19 cellular contexts compared by ENCODE assay signal in genomic region chr5:76488969-76489368, GRCh38.
DNase-seq lines count a peak whose midpoint lies in the region; ATAC-seq, FAIRE-seq and TF ChIP-seq lines count a peak whose summit lies in the region.
"Had no signal": no experiment of that assay in that cellular context is flagged by ENCODE, and none has a peak within 500 bp of the region (broad histone marks: within the 10 kb centered on the region; RNA-seq: fewer than 3 reads in every experiment).

No MANE protein-coding gene starts in this region.

- no peak for FAIRE-seq in GM19239 (lab: Jason Lieb, UNC)
- FAIRE-seq: A204.1, GM12891 had no signal

- no peaks in the 10 kb centered on the region for H3K9me3 Mint-ChIP-seq in Caco-2 (ENCODE audit: unreplicated experiment)
- no peaks in the 10 kb centered on the region for H3K9me3 Mint-ChIP-seq in effector memory CD8-positive, alpha-beta T cell
- H3K9me3 Mint-ChIP-seq: CD4-positive, alpha-beta memory T cell had no signal

- TF ChIP-seq POLR2A in IMR-90 (IDR thresholded peaks at IDR 0.05; ENCODE audit: low read depth, low read length) = no peak

- H3K27ac ChIP-seq in IMR-90 (ENCODE audit: insufficient read depth, low read length) (no peak overlapping the region), mesendoderm (ENCODE audit: low read depth, low read length) (no peak overlapping the region), lower lobe of right lung (no peak overlapping the region)

- no peak overlapping the region for H3K4ac ChIP-seq in IMR-90 (ENCODE audit: low read depth, low read length)
- H3K4ac ChIP-seq in mesendoderm (ENCODE audit: low read depth, low read length) = no peak overlapping the region

- no peak for DNase-seq in Caco-2
- DNase-seq in IMR-90 = no peak
- DNase-seq in effector memory CD8-positive, alpha-beta T cell = no peak
- no peak for DNase-seq in mesendoderm
- no peak for DNase-seq in GM19239 (ENCODE audit: insufficient read length, low spot score)
- no peak for DNase-seq in lower lobe of right lung
- DNase-seq: Calu3; CD4-positive, alpha-beta memory T cell; DMS53; EL; NCI-H1417 treated with DMSO at 0.1 percent for 48 hours; NCI-H2029; NCI-H2171; NCI-H446 treated with DMSO at 0.1 percent for 48 hours; Right ventricle myocardium superior had no signal

- H2AFZ ChIP-seq in IMR-90 (replicated peaks; ENCODE audit: low read length, poor library complexity) = peak overlapping the region; percentile 57

- intact Hi-C loops in Caco-2 (cut with micrococcal nuclease; ENCODE audit: unreplicated experiment) = no loop called here
- intact Hi-C loops in IMR-90 (cut with micrococcal nuclease) = no loop called here
- intact Hi-C loops in lower lobe of right lung (cut with DNase I) = no loop called here

- H3K27ac Mint-ChIP-seq in Caco-2 (ENCODE audit: unreplicated experiment) = peak overlapping the region; percentile 66
- peak overlapping the region; percentile 14 to 83 for H3K27ac Mint-ChIP-seq in effector memory CD8-positive, alpha-beta T cell

- H2AK9ac ChIP-seq in IMR-90 (replicated peaks; ENCODE audit: low read depth, low read length, poor library complexity) = no peak overlapping the region

- BruUV-seq in Caco-2 (replicated peaks; lab: Mats Ljungman, UMichigan) = no TSS peak
- BruUV-seq in IMR-90 (replicated peaks; lab: Mats Ljungman, UMichigan) = no TSS peak

- no peaks in the 10 kb centered on the region for H3K79me1 ChIP-seq in IMR-90 (ENCODE audit: low read depth in 1 of 2, low read length in 2 of 2)
- peaks cover 2% of the 10 kb centered on the region for H3K79me1 ChIP-seq in mesendoderm (ENCODE audit: low read length)

- H3K9ac ChIP-seq in IMR-90 (ENCODE audit: low read depth, low read length) = no peak overlapping the region
- no peak overlapping the region for H3K9ac ChIP-seq in mesendoderm (ENCODE audit: low read length)

- H4K8ac ChIP-seq in IMR-90 (ENCODE audit: low read depth in 2 of 2, low read length in 2 of 2) (no peak overlapping the region), mesendoderm (ENCODE audit: low read depth, low read length) (no peak overlapping the region)

- no peak for TF ChIP-seq RAD21 in IMR-90 (IDR thresholded peaks at IDR 0.05; ENCODE audit: low read length)

- H3K27me3 Mint-ChIP-seq in Caco-2 (ENCODE audit: insufficient read depth, unreplicated experiment) = no peaks in the 10 kb centered on the region
- no peaks in the 10 kb centered on the region for H3K27me3 Mint-ChIP-seq in effector memory CD8-positive, alpha-beta T cell
- H3K27me3 Mint-ChIP-seq: CD4-positive, alpha-beta memory T cell had no signal

- CTCF ChIA-PET in Caco-2 (lab: Charles Lee) (no interaction called here), IMR-90 (lab: Yijun Ruan, JAX) (no interaction called here)

- H3K18ac ChIP-seq in IMR-90 (ENCODE audit: low read depth, low read length) = no peak overlapping the region
- H3K18ac ChIP-seq in mesendoderm (ENCODE audit: low read length) = no peak overlapping the region

- 40% methylated on average over 1 of the region's 6 CpGs; no CpG with 5 or more reads in 1 of the 2 experiments for WGBS in IMR-90 (ENCODE audit: extremely low coverage in 2 of 2, insufficient read length in 1 of 2), 2 experiments
- no CpG with 5 or more reads among the region's 6 CpGs for WGBS in mesendoderm (ENCODE audit: extremely low coverage, insufficient coverage, low lambda C conversion rate)

- no peak overlapping the region for H4K5ac ChIP-seq in IMR-90 (ENCODE audit: low read depth, low read length)
- no peak overlapping the region for H4K5ac ChIP-seq in mesendoderm (ENCODE audit: low read length)

- POLR2A ChIA-PET in Caco-2 (lab: Charles Lee) = no interaction called here
- POLR2A ChIA-PET in IMR-90 (lab: Charles Lee; ENCODE audit: unreplicated experiment) = no interaction called here

- H3K56ac ChIP-seq in IMR-90 (ENCODE audit: extremely low read depth, insufficient read depth, low read length) (no peak overlapping the region), mesendoderm (ENCODE audit: low read length) (peak overlapping the region; percentile 37)

- H3K79me2 ChIP-seq in mesendoderm (ENCODE audit: control insufficient read depth, insufficient read depth, low read length) = no peaks in the 10 kb centered on the region

- peaks cover 10% of the 10 kb centered on the region for H3K36me3 Mint-ChIP-seq in Caco-2 (ENCODE audit: insufficient read depth, unreplicated experiment)
- H3K36me3 Mint-ChIP-seq in effector memory CD8-positive, alpha-beta T cell (ENCODE audit: insufficient read depth) = peaks cover 7% of the 10 kb centered on the region

- H2AK5ac ChIP-seq in IMR-90 (ENCODE audit: low read depth, low read length) = no peak overlapping the region
- H2AK5ac ChIP-seq in mesendoderm (ENCODE audit: low read length) = no peak overlapping the region

- H4K20me1 ChIP-seq in IMR-90 (ENCODE audit: insufficient read depth, low read length) = no peaks in the 10 kb centered on the region

- dilution Hi-C loops in IMR-90 (cut with HindIII; ENCODE audit: low sequenced_read_pairs, unreplicated experiment) = no loop called here

- no peak for TF ChIP-seq CTCF in Caco-2 (IDR thresholded peaks at IDR 0.05; ENCODE audit: insufficient read depth in 1 of 2, low read depth in 1 of 2, low read length in 1 of 2, severe bottlenecking in 1 of 2, unreplicated experiment in 1 of 2)
- TF ChIP-seq CTCF in IMR-90 (conservative IDR thresholded peaks at IDR 0.05; ENCODE audit: low read depth, low read length) = no peak
- TF ChIP-seq CTCF in lower lobe of right lung (IDR thresholded peaks at IDR 0.05) = no peak

- no peak overlapping the region for H3K4me3 ChIP-seq in Caco-2 (ENCODE audit: low read depth, low read length)
- H3K4me3 ChIP-seq in IMR-90 (ENCODE audit: insufficient read depth, low read depth, low read length) = no peak overlapping the region
- H3K4me3 ChIP-seq in mesendoderm (ENCODE audit: low read length) = no peak overlapping the region
- no peak overlapping the region for H3K4me3 ChIP-seq in lower lobe of right lung

- peaks cover 42% of the 10 kb centered on the region for H3K4me1 Mint-ChIP-seq in Caco-2 (ENCODE audit: low read depth, unreplicated experiment)
- peaks cover 51 to 62% of the 10 kb centered on the region in 2 donors for H3K4me1 Mint-ChIP-seq in effector memory CD8-positive, alpha-beta T cell (ENCODE audit: low read depth in 2 of 2)

- no peaks in the 10 kb centered on the region for H3K27me3 ChIP-seq in Caco-2 (replicated peaks; ENCODE audit: control insufficient read depth, insufficient read depth, low read length)
- peaks cover 6% of the 10 kb centered on the region for H3K27me3 ChIP-seq in IMR-90 (ENCODE audit: control insufficient read depth, insufficient read depth, low read length)
- no peaks in the 10 kb centered on the region for H3K27me3 ChIP-seq in mesendoderm (ENCODE audit: insufficient read depth, low read length, poor library complexity)
- H3K27me3 ChIP-seq in lower lobe of right lung (ENCODE audit: low read depth) = no peaks in the 10 kb centered on the region

- no peak for ATAC-seq in IMR-90 (ENCODE audit: low read depth)
- no peak for ATAC-seq in effector memory CD8-positive, alpha-beta T cell (replicated peaks)
- no peak for ATAC-seq in GM21515 (IDR thresholded peaks at IDR 0.05; ENCODE audit: unreplicated experiment)
- no peak for ATAC-seq in lower lobe of right lung
- no peak for ATAC-seq in GM21825 (IDR thresholded peaks at IDR 0.05; ENCODE audit: unreplicated experiment)

- H3K9me1 ChIP-seq in IMR-90 (ENCODE audit: insufficient read depth, low read length) = no peaks in the 10 kb centered on the region

- H2BK20ac ChIP-seq in IMR-90 (ENCODE audit: low read depth, low read length) = no peak overlapping the region

- no peak overlapping the region for H4K91ac ChIP-seq in IMR-90 (ENCODE audit: insufficient read depth, low read depth, low read length)

- H3K4me1 ChIP-seq in Caco-2 (peaks cover 47% of the 10 kb centered on the region), IMR-90 (ENCODE audit: control insufficient read depth, insufficient read depth, low read length) (no peaks in the 10 kb centered on the region), mesendoderm (ENCODE audit: control insufficient read depth, low read depth, low read length) (peaks cover 15% of the 10 kb centered on the region), lower lobe of right lung (no peaks in the 10 kb centered on the region)

- no peak overlapping the region for H3K4me3 Mint-ChIP-seq in Caco-2 (ENCODE audit: unreplicated experiment)
- H3K4me3 Mint-ChIP-seq in effector memory CD8-positive, alpha-beta T cell = no peak overlapping the region

- H3K36me3 ChIP-seq in Caco-2 (ENCODE audit: control insufficient read depth, insufficient read depth, low read length) = no peaks in the 10 kb centered on the region
- H3K36me3 ChIP-seq in IMR-90 (ENCODE audit: control insufficient read depth, insufficient read depth, low read length) = no peaks in the 10 kb centered on the region
- H3K36me3 ChIP-seq in mesendoderm (ENCODE audit: control insufficient read depth, insufficient read depth, low read length) = no peaks in the 10 kb centered on the region
- H3K36me3 ChIP-seq in lower lobe of right lung = no peaks in the 10 kb centered on the region

- H3K23ac ChIP-seq in IMR-90 (ENCODE audit: low read depth, low read length) (no peak overlapping the region), mesendoderm (ENCODE audit: low read length) (no peak overlapping the region)

- H3K14ac ChIP-seq in IMR-90 (replicated peaks; ENCODE audit: low read depth, low read length) = no peak overlapping the region

- no peak overlapping the region for H2BK15ac ChIP-seq in IMR-90 (ENCODE audit: low read depth, low read length)
- no peak overlapping the region for H2BK15ac ChIP-seq in mesendoderm (replicated peaks; ENCODE audit: low read depth)

- H2BK120ac ChIP-seq in IMR-90 (ENCODE audit: low read depth, low read length) = no peak overlapping the region
- no peak overlapping the region for H2BK120ac ChIP-seq in mesendoderm (ENCODE audit: low read depth, low read length)

- H2BK5ac ChIP-seq in IMR-90 (ENCODE audit: low read depth, low read length, poor library complexity, severe bottlenecking) (no peak overlapping the region), mesendoderm (ENCODE audit: low read length) (no peak overlapping the region)

- H3K9me3 ChIP-seq in Caco-2 (no peaks in the 10 kb centered on the region; the same call in 1 of the 2 replicates), IMR-90 (ENCODE audit: control insufficient read depth, insufficient read depth, low read length) (no peaks in the 10 kb centered on the region), lower lobe of right lung (no peaks in the 10 kb centered on the region)

- in situ Hi-C loops in IMR-90 (cut with MboI; ENCODE audit: low sequenced_read_pairs) = no loop called here

- H3K4me2 ChIP-seq in IMR-90 (ENCODE audit: low read depth, low read length) = no peak overlapping the region
- no peak overlapping the region for H3K4me2 ChIP-seq in mesendoderm (ENCODE audit: low read length)

TF ChIP-seq in IMR-90, 13 proteins besides CTCF, POLR2A, EP300 and RAD21 (continues in another document):
- TF ChIP-seq CHD1 (IDR thresholded peaks at IDR 0.05; ENCODE audit: low read depth, low read length) (no peak), MXI1 (IDR thresholded peaks at IDR 0.05; ENCODE audit: borderline replicate concordance, low read depth, low read length) (no peak), NFE2L2 (IDR thresholded peaks at IDR 0.05; ENCODE audit: low read depth, low read length) (no peak), BHLHE40 (IDR thresholded peaks at IDR 0.05; ENCODE audit: low read depth, low read length) (no peak), FOS (IDR thresholded peaks at IDR 0.05; ENCODE audit: low read depth, low read length) (no peak), RFX5 (IDR thresholded peaks at IDR 0.05; ENCODE audit: low read depth, low read length) (no peak)
